In genomic region chr2:29305762-29306161, GRCh38 we compare ENCODE assay signal across 27 cellular contexts.
"Had no signal": no experiment of that assay in that cellular context is flagged by ENCODE, and none has a peak within 500 bp of the region (broad histone marks: within the 10 kb centered on the region; RNA-seq: fewer than 3 reads in every experiment).

No MANE protein-coding gene starts in this region.

- ATAC-seq: effector memory CD8-positive, alpha-beta T cell; esophagus mucosa; foreskin keratinocyte; gastrocnemius medialis; gastroesophageal sphincter; heart left ventricle; heart right ventricle had no signal

- H3K36me3 ChIP-seq: colonic mucosa, esophagus muscularis mucosa, esophagus squamous epithelium, gastrocnemius medialis, gastroesophageal sphincter, heart left ventricle, heart right ventricle had no signal

- H3K27ac ChIP-seq: colonic mucosa, coronary artery, dorsolateral prefrontal cortex, epithelial cell of prostate, esophagus muscularis mucosa, esophagus squamous epithelium, foreskin keratinocyte, gastrocnemius medialis, gastroesophageal sphincter, heart left ventricle, heart right ventricle had no signal

- H3K27me3 ChIP-seq: esophagus muscularis mucosa, gastrocnemius medialis, gastroesophageal sphincter had no signal

- H3K4me3 ChIP-seq: colonic mucosa, coronary artery, dorsolateral prefrontal cortex, esophagus muscularis mucosa, esophagus squamous epithelium, gastrocnemius medialis, gastroesophageal sphincter, heart left ventricle, heart right ventricle had no signal

- H3K9me3 ChIP-seq: colonic mucosa, esophagus muscularis mucosa, esophagus squamous epithelium, gastrocnemius medialis, gastroesophageal sphincter, heart left ventricle, heart right ventricle had no signal

- FAIRE-seq: colon, endometrium, endothelial cell of umbilical vein, frontal cortex had no signal

- H3K4me1 ChIP-seq: colonic mucosa, esophagus muscularis mucosa, esophagus squamous epithelium, foreskin keratinocyte, gastrocnemius medialis, gastroesophageal sphincter, heart left ventricle, heart right ventricle had no signal

- DNase-seq: colonic mucosa; cortex of kidney; dermis blood vessel endothelial cell; dorsolateral prefrontal cortex; effector CD4-positive, alpha-beta T cell; effector CD8-positive, alpha-beta T cell; effector memory CD4-positive, alpha-beta T cell; effector memory CD8-positive, alpha-beta T cell; endodermal cell; erythroblast; esophagus squamous epithelium; foreskin fibroblast; foreskin keratinocyte; foreskin melanocyte; gastrocnemius medialis; glutamatergic neuron; heart left ventricle; heart right ventricle had no signal
